In genomic region chr5:153552886-153553285, GRCh38 we compare ENCODE assay signal across 21 cellular contexts.
DNase-seq lines count a peak whose midpoint lies in the region; ATAC-seq, FAIRE-seq and TF ChIP-seq lines count a peak whose summit lies in the region.
"Had no signal": no experiment of that assay in that cellular context is flagged by ENCODE, and none has a peak within 500 bp of the region (broad histone marks: within the 10 kb centered on the region; RNA-seq: fewer than 3 reads in every experiment).

No MANE protein-coding gene starts in this region.

- H3K27ac ChIP-seq in ACC112 (ENCODE audit: low read depth, low read length) (peak overlapping the region; percentile 98), keratinocyte (ENCODE audit: control insufficient read depth, insufficient read depth, low read length) (no peak overlapping the region)
- H3K27ac ChIP-seq: body of pancreas, coronary artery had no signal

- in situ Hi-C loops in KBM-7 (cut with MboI; ENCODE audit: low pct_unique_long_range_greater_than_20kb, low sequenced_read_pairs) = no loop called here

- no peak overlapping the region for H2AFZ ChIP-seq in ACC112 (ENCODE audit: low read length, unreplicated experiment)
- H2AFZ ChIP-seq in keratinocyte (ENCODE audit: control insufficient read depth, low read length) = no peak overlapping the region
- H2AFZ ChIP-seq: hepatocyte had no signal

- H4K20me1 ChIP-seq in keratinocyte (ENCODE audit: control insufficient read depth, extremely low read depth, insufficient read depth, low read length) = no peaks in the 10 kb centered on the region

- dilution Hi-C loops in keratinocyte (cut with MboI; ENCODE audit: extremely low pct_ligation_motif_present, low sequenced_read_pairs) = no loop called here

- no peak for TF ChIP-seq CTCF in keratinocyte (optimal IDR thresholded peaks at IDR 0.05 in 1 of 3, IDR thresholded peaks at IDR 0.05 in 1 of 3, conservative IDR thresholded peaks at IDR 0.05 in 1 of 3; ENCODE audit: extremely low read depth in 1 of 3, insufficient read depth in 2 of 3, low read length in 3 of 3)

- H3K27me3 ChIP-seq in ACC112 (ENCODE audit: insufficient read depth, low read length) = no peaks in the 10 kb centered on the region
- H3K27me3 ChIP-seq in keratinocyte (ENCODE audit: control insufficient read depth, extremely low read depth, insufficient read depth, low read length) = no peaks in the 10 kb centered on the region
- H3K27me3 ChIP-seq: body of pancreas, hepatocyte had no signal

- no peak overlapping the region for H3K4me2 ChIP-seq in keratinocyte (ENCODE audit: control insufficient read depth, extremely low read depth, insufficient read depth, low read depth, low read length)
- H3K4me2 ChIP-seq: hepatocyte had no signal

- H3K9me1 ChIP-seq in keratinocyte (ENCODE audit: control insufficient read depth, extremely low read depth, insufficient read depth, low read length) = no peaks in the 10 kb centered on the region

- FAIRE-seq in keratinocyte (lab: Jason Lieb, UNC) = peak; percentile 9
- FAIRE-seq: A204.1, GM12878, H1 had no signal

- no peaks in the 10 kb centered on the region for H3K9me3 ChIP-seq in keratinocyte (ENCODE audit: control insufficient read depth, low read depth, low read length)
- H3K9me3 ChIP-seq: body of pancreas had no signal

- H3K79me2 ChIP-seq in ACC112 (ENCODE audit: control insufficient read depth, insufficient read depth, low read length, unreplicated experiment) (no peaks in the 10 kb centered on the region), keratinocyte (ENCODE audit: control insufficient read depth, insufficient read depth, low read length) (no peaks in the 10 kb centered on the region)
- H3K79me2 ChIP-seq: hepatocyte had no signal

- no peak for ATAC-seq in GM19455 (IDR thresholded peaks at IDR 0.05; ENCODE audit: unreplicated experiment)
- ATAC-seq: activated T-cell treated with anti-CD3 and anti-CD28 coated beads, Interleukin-2, amount 50 U/mL, for 72 hours; body of pancreas; GM12878 had no signal

- H3K9ac ChIP-seq in keratinocyte (ENCODE audit: control insufficient read depth, extremely low read depth, insufficient read depth, low read length) = no peak overlapping the region

- peaks cover 44% of the 10 kb centered on the region for H3K4me1 ChIP-seq in ACC112 (ENCODE audit: control insufficient read depth, insufficient read depth, low read length, unreplicated experiment)
- H3K4me1 ChIP-seq in keratinocyte (ENCODE audit: control insufficient read depth, extremely low read depth, insufficient read depth, low read length) = peaks cover 38% of the 10 kb centered on the region
- H3K4me1 ChIP-seq: body of pancreas had no signal

- H3K36me3 ChIP-seq in ACC112 (ENCODE audit: insufficient read depth, low read length) (no peaks in the 10 kb centered on the region), keratinocyte (ENCODE audit: control insufficient read depth in 2 of 2, extremely low read depth in 1 of 2, insufficient read depth in 2 of 2, low read length in 2 of 2) (no peaks in the 10 kb centered on the region)

- DNase-seq in HCEC 1CT (peak; percentile 24), astrocyte of the hippocampus (ENCODE audit: low read depth, low spot score) (peak; percentile 52), keratinocyte (ENCODE audit: low read depth, low spot score) (no peak), KBM-7 (no peak), NCI-H82 (lab: John Stamatoyannopoulos, UW) (no peak)
- DNase-seq in activated CD8-positive, alpha-beta memory T cell treated with anti-CD3 and anti-CD28 coated beads for 24 hours = no peak
- DNase-seq: activated naive CD4-positive, alpha-beta T cell treated with anti-CD3 and anti-CD28 coated beads, Interleukin-2, amount 50 U/mL, for 16 hours; activated T-cell treated with anti-CD3 and anti-CD28 coated beads, Interleukin-2, amount 50 U/mL, for 72 hours; body of pancreas; GF-D8; NCI-H1105 treated with DMSO at 0.1 percent for 48 hours; NCI-H524 treated with DMSO at 0.1 percent for 48 hours; RPMI8226; SW 1271 had no signal

- H3K4me3 ChIP-seq in ACC112 (ENCODE audit: low read depth, low read length) (peak overlapping the region; percentile 45; the same call in 1 of the 2 replicates), keratinocyte (ENCODE audit: control insufficient read depth in 2 of 3, extremely low read depth in 1 of 3, insufficient read depth in 2 of 3, low read depth in 1 of 3, low read length in 3 of 3) (no peak overlapping the region)
- H3K4me3 ChIP-seq: body of pancreas, coronary artery, GM12878, hepatocyte had no signal

Comparison
In these comparisons a context has a peak if more than half of its experiments do, and no peak if none do; other contexts are left out.
1. DNase-seq: peak in HCEC 1CT (single experiment) and astrocyte of the hippocampus (single experiment); none in keratinocyte (single experiment), KBM-7 (single experiment), activated CD8-positive, alpha-beta memory T cell treated with anti-CD3 and anti-CD28 coated beads for 24 hours (single experiment) and NCI-H82 (single experiment).